ENCODE assay signal across 1 cellular context in genomic region chr17:17789828-17790672, GRCh38.
A peak's percentile ranks its signal among the peaks of the same experiment; 100 is the strongest.
TF ChIP-seq lines count a peak whose summit lies in the region.

No MANE protein-coding gene starts in this region.

TF ChIP-seq in HepG2, 621 proteins besides CTCF, POLR2A, EP300 and RAD21:
- peak; percentile 52 for TF ChIP-seq PAXIP1 (CRISPR knock-in tag; conservative IDR thresholded peaks at IDR 0.05)
- TF ChIP-seq HNF4G (IDR thresholded peaks at IDR 0.05; ENCODE audit: borderline replicate concordance, low read depth, low read length), result peak; percentile 49; the same call in 1 of the 2 replicates
- no peak for TF ChIP-seq HNF4G (CRISPR knock-in tag; IDR thresholded peaks at IDR 0.05; ENCODE audit: borderline replicate concordance, low read depth)
- peak; percentile 99 for TF ChIP-seq PATZ1 (CRISPR knock-in tag; IDR thresholded peaks at IDR 0.05)
- TF ChIP-seq CBX1 (IDR thresholded peaks at IDR 0.05; ENCODE audit: low read depth), result no peak
- peak; percentile 80 for TF ChIP-seq NR2C2 (CRISPR knock-in tag; IDR thresholded peaks at IDR 0.05; ENCODE audit: borderline replicate concordance)
- TF ChIP-seq ZKSCAN1 (IDR thresholded peaks at IDR 0.05; ENCODE audit: low read length), result no peak
- TF ChIP-seq FOXP1 (IDR thresholded peaks at IDR 0.05), result no peak
- no peak for TF ChIP-seq FOXP1 (CRISPR knock-in tag; IDR thresholded peaks at IDR 0.05)
- TF ChIP-seq SALL1 (CRISPR knock-in tag; IDR thresholded peaks at IDR 0.05), result peak; percentile 29; the same call in 1 of the 2 replicates
- no peak for TF ChIP-seq ZNF644 (CRISPR knock-in tag; IDR thresholded peaks at IDR 0.05; ENCODE audit: low read depth)
- peak; percentile 79; the same call in 1 of the 2 replicates for TF ChIP-seq ZFP91 (CRISPR knock-in tag; IDR thresholded peaks at IDR 0.05; ENCODE audit: borderline replicate concordance)
- no peak for TF ChIP-seq PRDM15 (CRISPR knock-in tag; IDR thresholded peaks at IDR 0.05)
- TF ChIP-seq ZNF281 (CRISPR knock-in tag; IDR thresholded peaks at IDR 0.05; ENCODE audit: borderline replicate concordance), result peak; percentile 67
- TF ChIP-seq ZNF33B (CRISPR knock-in tag; IDR thresholded peaks at IDR 0.05), result no peak
- peak; percentile 64 for TF ChIP-seq ZNF687 (CRISPR knock-in tag; IDR thresholded peaks at IDR 0.05)
- TF ChIP-seq SRSF1 (optimal IDR thresholded peaks at IDR 0.05; ENCODE audit: low read depth, low read length), result peak; percentile 61
- TF ChIP-seq TIGD3 (CRISPR knock-in tag; IDR thresholded peaks at IDR 0.05; ENCODE audit: borderline replicate concordance), result no peak
- TF ChIP-seq ZFX (CRISPR knock-in tag; IDR thresholded peaks at IDR 0.05; ENCODE audit: low read depth), result peak; percentile 50; the same call in 1 of the 2 replicates
- peak; percentile 47; the same call in 1 of the 2 replicates for TF ChIP-seq NR2F6 (IDR thresholded peaks at IDR 0.05)
- TF ChIP-seq NR2F6 (CRISPR knock-in tag; IDR thresholded peaks at IDR 0.05), result peak; percentile 69; the same call in 1 of the 2 replicates
- TF ChIP-seq HNF4A (CRISPR knock-in tag; IDR thresholded peaks at IDR 0.05), result peak; percentile 84
- TF ChIP-seq ZFY (CRISPR knock-in tag; IDR thresholded peaks at IDR 0.05), result peak; percentile 37; the same call in 1 of the 2 replicates
- peak; percentile 54; the same call in 1 of the 2 replicates for TF ChIP-seq MTA1 (CRISPR knock-in tag; IDR thresholded peaks at IDR 0.05; ENCODE audit: borderline replicate concordance)
- TF ChIP-seq GABPB1 (CRISPR knock-in tag; IDR thresholded peaks at IDR 0.05), result 0 out of 2 replicates have a peak, but pooled peaks have one; percentile 12
- TF ChIP-seq REL (CRISPR knock-in tag; conservative IDR thresholded peaks at IDR 0.05), result no peak
- TF ChIP-seq ZBTB38 (CRISPR knock-in tag; IDR thresholded peaks at IDR 0.05), result no peak
- no peak for TF ChIP-seq SMAD1 (CRISPR knock-in tag; IDR thresholded peaks at IDR 0.05; ENCODE audit: borderline replicate concordance, low read depth)
- TF ChIP-seq TEF (CRISPR knock-in tag; IDR thresholded peaks at IDR 0.05), result no peak
TF ChIP-seq in HepG2: peak in this region for 15.
